In genomic region chr2:85308951-85309555, GRCh38 we compare ENCODE assay signal across 8 cellular contexts. TPM values are rescaled to one million over a fixed set of nuclear protein-coding genes. Genes with fewer than 3 reads are reported as not detected.
A peak's percentile ranks its signal among the peaks of the same experiment; 100 is the strongest.
DNase-seq lines count a peak whose midpoint lies in the region; ATAC-seq and TF ChIP-seq lines count a peak whose summit lies in the region.

No MANE protein-coding gene starts in this region.

- no peaks in the 10 kb centered on the region for H3K9me3 Mint-ChIP-seq in activated naive CD4-positive, alpha-beta T cell treated with anti-CD3 and anti-CD28 coated beads for 36 hours

- peaks cover 36% of the 10 kb centered on the region for H3K4me1 Mint-ChIP-seq in activated naive CD4-positive, alpha-beta T cell treated with anti-CD3 and anti-CD28 coated beads for 36 hours (ENCODE audit: low read depth)

- WGBS in esophagus squamous epithelium, 2 donors = 47 to 49% methylated on average over 5 to 9 of the region's 14 CpGs

- H3K27ac ChIP-seq in PC-3 (ENCODE audit: low read length) (no peak overlapping the region), esophagus squamous epithelium (peak overlapping the region in 3 of 4 donors; percentile 42 to 60 (median 48)), breast epithelium (peak overlapping the region in 1 of 2 donors; percentile 69)

- no peaks in the 10 kb centered on the region for H3K27me3 Mint-ChIP-seq in activated naive CD4-positive, alpha-beta T cell treated with anti-CD3 and anti-CD28 coated beads for 36 hours (ENCODE audit: low read depth)

- H3K4me1 ChIP-seq in PC-3 (ENCODE audit: insufficient read depth, low read length) (peaks cover 16% of the 10 kb centered on the region), esophagus squamous epithelium (peaks cover 10 to 37% (median 13%) of the 10 kb centered on the region in 3 donors), breast epithelium (no peaks in the 10 kb centered on the region)

- no TSS peak for BruUV-seq in PC-3 (replicated peaks; lab: Mats Ljungman, UMichigan)

- H3K27me3 ChIP-seq in PC-3 (ENCODE audit: low read length) = no peaks in the 10 kb centered on the region
- no peaks in the 10 kb centered on the region for H3K27me3 ChIP-seq in esophagus squamous epithelium
- no peaks in the 10 kb centered on the region for H3K27me3 ChIP-seq in breast epithelium

- ATAC-seq in PC-3 (peak; percentile 21), GM18907 (IDR thresholded peaks at IDR 0.05; ENCODE audit: unreplicated experiment) (no peak)

- no peak for TF ChIP-seq POLR2A in esophagus squamous epithelium (IDR thresholded peaks at IDR 0.05)
- TF ChIP-seq POLR2A in breast epithelium (IDR thresholded peaks at IDR 0.05) = no peak

- peak overlapping the region; percentile 51 for H3K4me3 Mint-ChIP-seq in activated naive CD4-positive, alpha-beta T cell treated with anti-CD3 and anti-CD28 coated beads for 36 hours

- H3K9ac ChIP-seq in PC-3 (ENCODE audit: low read length) = no peak overlapping the region

- peak overlapping the region; percentile 68 for H3K27ac Mint-ChIP-seq in activated naive CD4-positive, alpha-beta T cell treated with anti-CD3 and anti-CD28 coated beads for 36 hours

- no peaks in the 10 kb centered on the region for H3K9me2 ChIP-seq in PC-3 (replicated peaks; ENCODE audit: low read length)

- H3K79me2 ChIP-seq in PC-3 (ENCODE audit: low read length) = no peaks in the 10 kb centered on the region

- no peaks in the 10 kb centered on the region for H3F3A ChIP-seq in PC-3 (ENCODE audit: low read length, unreplicated experiment)

- no peaks in the 10 kb centered on the region for H4K20me1 ChIP-seq in PC-3 (ENCODE audit: low read length)

- intact Hi-C loops in activated naive CD4-positive, alpha-beta T cell treated with anti-CD3 and anti-CD28 coated beads for 36 hours (cut with micrococcal nuclease) = loop anchor here (2.0 kb wide), 1 partner anchor 20 kb away; no protein-coding TSS in a partner anchor
- intact Hi-C loops in PC-3 (cut with micrococcal nuclease) (no loop called here), esophagus squamous epithelium (cut with DNase I) (no loop called here), breast epithelium (cut with DNase I; ENCODE audit: low total_unique reads) (no loop called here)

- H3K4me3 ChIP-seq in PC-3 (ENCODE audit: low read length) (no peak overlapping the region), esophagus squamous epithelium (no peak overlapping the region), breast epithelium (no peak overlapping the region)

- H3K36me3 Mint-ChIP-seq in activated naive CD4-positive, alpha-beta T cell treated with anti-CD3 and anti-CD28 coated beads for 36 hours (ENCODE audit: low read depth) = peaks cover 6% of the 10 kb centered on the region

- CTCF ChIA-PET in activated naive CD4-positive, alpha-beta T cell treated with anti-CD3 and anti-CD28 coated beads for 36 hours (lab: Charles Lee) = interaction anchor here (1.2 to 3.5 kb wide), 4 partner anchors 10 to 383 kb away, joined by 3 to 60 read pairs (median 4); no protein-coding TSS in a partner anchor
- CTCF ChIA-PET in PC-3 (lab: Charles Lee) = no interaction called here

- TF ChIP-seq CTCF in PC-3 (conservative IDR thresholded peaks at IDR 0.05; ENCODE audit: low read depth, low read length) = no peak
- no peak for TF ChIP-seq CTCF in esophagus squamous epithelium (IDR thresholded peaks at IDR 0.05)
- TF ChIP-seq CTCF in breast epithelium (IDR thresholded peaks at IDR 0.05) = no peak

- no peak overlapping the region for H2AFZ ChIP-seq in PC-3 (ENCODE audit: low read length)

- POLR2A ChIA-PET in PC-3 (lab: Charles Lee; ENCODE audit: unreplicated experiment) = interaction anchor here (0.8 kb wide), 1 partner anchor 15 kb away, joined by 3 read pairs; no protein-coding TSS in a partner anchor

- no peak overlapping the region for H3K4me2 ChIP-seq in PC-3 (ENCODE audit: low read length)

- H3K36me3 ChIP-seq in PC-3 (ENCODE audit: low read depth, low read length) = no peaks in the 10 kb centered on the region
- peaks cover 0 to 42% (median 8%) of the 10 kb centered on the region in 3 donors for H3K36me3 ChIP-seq in esophagus squamous epithelium
- H3K36me3 ChIP-seq in breast epithelium = peaks cover 6% of the 10 kb centered on the region

- H3K9me3 ChIP-seq in PC-3 (ENCODE audit: low read length) (no peaks in the 10 kb centered on the region), esophagus squamous epithelium (no peaks in the 10 kb centered on the region), breast epithelium (no peaks in the 10 kb centered on the region)

- DNase-seq in activated naive CD4-positive, alpha-beta T cell treated with anti-CD3 and anti-CD28 coated beads for 36 hours = no peak
- no peak for DNase-seq in activated naive CD4-positive, alpha-beta T cell treated with anti-CD3 and anti-CD28 coated beads, Interleukin-2, amount 50 U/mL, for 16 hours
- DNase-seq in PC-3 (peak; percentile 34), esophagus squamous epithelium (lab: John Stamatoyannopoulos, UW) (no peak), nucleus accumbens (lab: John Stamatoyannopoulos, UW) (peak in 42 of 56 donors; percentile 7 to 71 (median 34)), HuH-7 (ENCODE audit: low spot score) (no peak), breast epithelium (ENCODE audit: low spot score in 2 of 2) (no peak)

RNA-seq across cellular contexts. Expression of gene TGOLN2, which starts 18.7 kb away (rescaled TPM):
- 10 to 100 TPM; 82.5 to 85.4 TPM for total RNA-seq in activated naive CD4-positive, alpha-beta T cell treated with anti-CD3 and anti-CD28 coated beads for 36 hours
- 48.9 and 67.3 TPM in 2 replicates for total RNA-seq in PC-3 (2014; rRNA removed)
- total RNA-seq in esophagus squamous epithelium = 10 to 100 TPM; 40.6 to 77.2 (median 49.0) TPM
- 100 to 1,000 TPM; 111 to 161 (median 117) TPM for total RNA-seq in breast epithelium

RNA-seq across cellular contexts. Expression of gene RETSAT, which starts 45.3 kb away (rescaled TPM):
- 10 to 100 TPM; 19.7 to 24.5 TPM for total RNA-seq in activated naive CD4-positive, alpha-beta T cell treated with anti-CD3 and anti-CD28 coated beads for 36 hours
- total RNA-seq in PC-3 (2014; rRNA removed) (39.1 and 50.8 TPM in 2 replicates), esophagus squamous epithelium (10 to 100 TPM; 55.8 to 73.3 (median 66.9) TPM), breast epithelium (100 to 1,000 TPM in 2 of 3 donors, 10 to 100 TPM in 1; 96.4 to 534 (median 101) TPM)

RNA-seq across cellular contexts. Expression of gene ELMOD3, which starts 45.5 kb away (rescaled TPM):
- 10 to 100 TPM; 14.8 to 15.4 TPM for total RNA-seq in activated naive CD4-positive, alpha-beta T cell treated with anti-CD3 and anti-CD28 coated beads for 36 hours
- 16.7 and 19.0 TPM in 2 replicates for total RNA-seq in PC-3 (2014; rRNA removed)
- 10 to 100 TPM in 3 of 4 donors, 1 to 10 TPM in 1; 8.2 to 16.6 (median 13.7) TPM for total RNA-seq in esophagus squamous epithelium
- total RNA-seq in breast epithelium = 100 to 1,000 TPM in 1 of 3 donors, 10 to 100 TPM in 2; 42.9 to 149 (median 47.0) TPM

Comparison
In these comparisons a context has a peak if more than half of its experiments do, and no peak if none do; other contexts are left out.
1. DNase-seq: peak in PC-3 (single experiment) and nucleus accumbens (42 of 56); none in activated naive CD4-positive, alpha-beta T cell treated with anti-CD3 and anti-CD28 coated beads for 36 hours (single experiment), activated naive CD4-positive, alpha-beta T cell treated with anti-CD3 and anti-CD28 coated beads, Interleukin-2, amount 50 U/mL, for 16 hours (single experiment), esophagus squamous epithelium (single experiment), HuH-7 (single experiment) and breast epithelium (0 of 2).